ENCODE assay signal across 23 cellular contexts in genomic region chr4:131427000-131427399, GRCh38.
DNase-seq lines count a peak whose midpoint lies in the region; ATAC-seq, FAIRE-seq and TF ChIP-seq lines count a peak whose summit lies in the region.
"Had no signal": no experiment of that assay in that cellular context is flagged by ENCODE, and none has a peak within 500 bp of the region (broad histone marks: within the 10 kb centered on the region; RNA-seq: fewer than 3 reads in every experiment).

No MANE protein-coding gene starts in this region.

- no peaks in the 10 kb centered on the region for H3K36me3 Mint-ChIP-seq in activated CD8-positive, alpha-beta T cell treated with anti-CD3 and anti-CD28 coated beads for 36 hours (ENCODE audit: low read depth)
- no peaks in the 10 kb centered on the region for H3K36me3 Mint-ChIP-seq in activated CD8-positive, alpha-beta T cell treated with anti-CD3 and anti-CD28 coated beads, Interleukin-2, amount 10 ng/mL, durations not matched to agents 7 days and 5 days (ENCODE audit: low read depth)
- H3K36me3 Mint-ChIP-seq: CD8-positive, alpha-beta T cell; naive B cell; stimulated activated memory B cell treated with anti-CD40 and anti-IgM and Interleukin-4, amounts not matched to agents 10 μg/mL and 1 μg/mL and 100 μg/mL, for 72 hours had no signal

- FAIRE-seq in bronchial epithelial cell (lab: Jason Lieb, UNC) (no peak), HTR-8/SVneo (lab: Jason Lieb, UNC) (no peak)
- FAIRE-seq: K562, small intestine had no signal

- intact Hi-C loops in activated CD8-positive, alpha-beta T cell treated with anti-CD3 and anti-CD28 coated beads for 36 hours (cut with micrococcal nuclease) = no loop called here

- CTCF ChIA-PET in activated CD8-positive, alpha-beta T cell treated with anti-CD3 and anti-CD28 coated beads for 36 hours (lab: Charles Lee) = no interaction called here
- CTCF ChIA-PET in activated CD8-positive, alpha-beta T cell treated with anti-CD3 and anti-CD28 coated beads, Interleukin-2, amount 10 ng/mL, durations not matched to agents 7 days and 5 days (lab: Charles Lee) = no interaction called here

- no peak for TF ChIP-seq CTCF in activated CD8-positive, alpha-beta T cell treated with anti-CD3 and anti-CD28 coated beads for 36 hours (IDR thresholded peaks at IDR 0.05)
- no peak for TF ChIP-seq CTCF in bronchial epithelial cell (IDR thresholded peaks at IDR 0.05; ENCODE audit: insufficient read depth, low read length, severe bottlenecking)

- H3K9me3 Mint-ChIP-seq in activated CD8-positive, alpha-beta T cell treated with anti-CD3 and anti-CD28 coated beads for 36 hours = peaks cover 5% of the 10 kb centered on the region
- H3K9me3 Mint-ChIP-seq in activated CD8-positive, alpha-beta T cell treated with anti-CD3 and anti-CD28 coated beads, Interleukin-2, amount 10 ng/mL, durations not matched to agents 7 days and 5 days (ENCODE audit: insufficient read depth) = peaks cover 10% of the 10 kb centered on the region

- H3K27ac Mint-ChIP-seq in activated CD8-positive, alpha-beta T cell treated with anti-CD3 and anti-CD28 coated beads for 36 hours = no peak overlapping the region
- no peak overlapping the region for H3K27ac Mint-ChIP-seq in activated CD8-positive, alpha-beta T cell treated with anti-CD3 and anti-CD28 coated beads, Interleukin-2, amount 10 ng/mL, durations not matched to agents 7 days and 5 days
- H3K27ac Mint-ChIP-seq: activated naive CD4-positive, alpha-beta T cell treated with anti-CD3 and anti-CD28 coated beads for 36 hours; CD8-positive, alpha-beta T cell; naive B cell; stimulated activated memory B cell treated with anti-CD40 and anti-IgM and Interleukin-4, amounts not matched to agents 10 μg/mL and 1 μg/mL and 100 μg/mL, for 72 hours had no signal

- no peaks in the 10 kb centered on the region for H3K27me3 ChIP-seq in bronchial epithelial cell (ENCODE audit: control insufficient read depth, insufficient read depth, low read length)
- H3K27me3 ChIP-seq: body of pancreas, gastrocnemius medialis, SJSA1 had no signal

- POLR2A ChIA-PET in activated CD8-positive, alpha-beta T cell treated with anti-CD3 and anti-CD28 coated beads for 36 hours (lab: Charles Lee) = no interaction called here
- POLR2A ChIA-PET in activated CD8-positive, alpha-beta T cell treated with anti-CD3 and anti-CD28 coated beads, Interleukin-2, amount 10 ng/mL, durations not matched to agents 7 days and 5 days (lab: Charles Lee) = no interaction called here

- H3K4me3 Mint-ChIP-seq in activated CD8-positive, alpha-beta T cell treated with anti-CD3 and anti-CD28 coated beads for 36 hours = no peak overlapping the region
- H3K4me3 Mint-ChIP-seq in activated CD8-positive, alpha-beta T cell treated with anti-CD3 and anti-CD28 coated beads, Interleukin-2, amount 10 ng/mL, durations not matched to agents 7 days and 5 days = no peak overlapping the region
- H3K4me3 Mint-ChIP-seq: activated naive CD4-positive, alpha-beta T cell treated with anti-CD3 and anti-CD28 coated beads for 36 hours; CD8-positive, alpha-beta T cell; stimulated activated memory B cell treated with anti-CD40 and anti-IgM and Interleukin-4, amounts not matched to agents 10 μg/mL and 1 μg/mL and 100 μg/mL, for 72 hours had no signal

- ATAC-seq in activated CD8-positive, alpha-beta T cell treated with anti-CD3 and anti-CD28 coated beads for 36 hours = peak; percentile 17
- ATAC-seq in activated CD8-positive, alpha-beta T cell treated with anti-CD3 and anti-CD28 coated beads, Interleukin-2, amount 10 ng/mL, durations not matched to agents 7 days and 5 days = no peak
- ATAC-seq in HG03565 (IDR thresholded peaks at IDR 0.05; ENCODE audit: unreplicated experiment) (peak; percentile 17), GM18909 (IDR thresholded peaks at IDR 0.05; ENCODE audit: poor library complexity, unreplicated experiment) (no peak)
- ATAC-seq: body of pancreas; CD8-positive, alpha-beta T cell; gastrocnemius medialis; K562; lower lobe of right lung had no signal

- H3K36me3 ChIP-seq in bronchial epithelial cell (ENCODE audit: control insufficient read depth, insufficient read depth, low read length) = no peaks in the 10 kb centered on the region
- H3K36me3 ChIP-seq: gastrocnemius medialis, lower lobe of right lung, SJSA1 had no signal

- no peak for DNase-seq in activated CD8-positive, alpha-beta T cell treated with anti-CD3 and anti-CD28 coated beads for 36 hours
- no peak for DNase-seq in activated CD8-positive, alpha-beta T cell treated with anti-CD3 and anti-CD28 coated beads, Interleukin-2, amount 10 ng/mL, durations not matched to agents 7 days and 5 days
- DNase-seq in bronchial epithelial cell (ENCODE audit: low read depth) (peak; percentile 3), HTR-8/SVneo (ENCODE audit: insufficient read length, low spot score) (no peak), SW 1271 (lab: John Stamatoyannopoulos, UW) (no peak), hippocampal formation (lab: John Stamatoyannopoulos, UW) (no peak)
- DNase-seq: ACHN; activated naive CD4-positive, alpha-beta T cell treated with anti-CD3 and anti-CD28 coated beads for 36 hours; body of pancreas; CD8-positive, alpha-beta T cell; gastrocnemius medialis; lower lobe of right lung; naive B cell; NCI-H1105; NCI-H2227 treated with DMSO at 0.1 percent for 48 hours; posterior cingulate gyrus; small intestine; T-helper 9 cell had no signal

- H3K4me3 ChIP-seq in bronchial epithelial cell (ENCODE audit: low read depth, low read length) = no peak overlapping the region
- H3K4me3 ChIP-seq: body of pancreas, gastrocnemius medialis, K562, lower lobe of right lung, SJSA1 had no signal

- H3K27me3 Mint-ChIP-seq in activated CD8-positive, alpha-beta T cell treated with anti-CD3 and anti-CD28 coated beads for 36 hours = no peaks in the 10 kb centered on the region
- H3K27me3 Mint-ChIP-seq in activated CD8-positive, alpha-beta T cell treated with anti-CD3 and anti-CD28 coated beads, Interleukin-2, amount 10 ng/mL, durations not matched to agents 7 days and 5 days (ENCODE audit: low read depth) = no peaks in the 10 kb centered on the region
- H3K27me3 Mint-ChIP-seq: naive B cell; stimulated activated memory B cell treated with anti-CD40 and anti-IgM and Interleukin-4, amounts not matched to agents 10 μg/mL and 1 μg/mL and 100 μg/mL, for 72 hours had no signal

- no peaks in the 10 kb centered on the region for H3K4me1 Mint-ChIP-seq in activated CD8-positive, alpha-beta T cell treated with anti-CD3 and anti-CD28 coated beads for 36 hours (ENCODE audit: low read depth)
- H3K4me1 Mint-ChIP-seq in activated CD8-positive, alpha-beta T cell treated with anti-CD3 and anti-CD28 coated beads, Interleukin-2, amount 10 ng/mL, durations not matched to agents 7 days and 5 days (ENCODE audit: low read depth) = no peaks in the 10 kb centered on the region
- H3K4me1 Mint-ChIP-seq: naive B cell; stimulated activated memory B cell treated with anti-CD40 and anti-IgM and Interleukin-4, amounts not matched to agents 10 μg/mL and 1 μg/mL and 100 μg/mL, for 72 hours had no signal

Comparison
In these comparisons a context has a peak if more than half of its experiments do, and no peak if none do; other contexts are left out.
1. ATAC-seq: peak in activated CD8-positive, alpha-beta T cell treated with anti-CD3 and anti-CD28 coated beads for 36 hours (single experiment) and HG03565 (single experiment); none in activated CD8-positive, alpha-beta T cell treated with anti-CD3 and anti-CD28 coated beads, Interleukin-2, amount 10 ng/mL, durations not matched to agents 7 days and 5 days (single experiment) and GM18909 (single experiment).